2 cellular contexts compared by ENCODE assay signal in the genomic region with DNA sequence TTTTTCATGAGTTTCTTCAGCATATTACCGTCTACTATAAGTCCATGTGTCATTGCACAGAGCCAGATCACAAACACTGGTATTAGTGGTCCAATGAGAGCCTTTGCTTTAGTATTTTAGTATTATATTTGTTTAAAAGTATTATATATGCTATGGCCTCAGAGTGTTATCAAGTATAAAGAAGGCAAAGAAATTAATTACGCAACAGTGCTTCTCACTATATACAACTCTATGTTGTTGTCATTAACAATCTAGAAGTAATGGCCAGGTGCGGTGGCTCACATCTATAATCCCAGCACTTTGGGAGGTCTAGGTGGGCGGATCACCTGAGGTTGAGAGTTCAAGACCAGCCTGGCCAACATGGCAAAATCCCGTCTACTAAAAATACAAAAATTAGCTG.
TF ChIP-seq lines count a peak whose summit lies in the region.

No MANE protein-coding gene starts in this region.

TF ChIP-seq in HepG2, 621 proteins besides CTCF, POLR2A, EP300 and RAD21:
- TF ChIP-seq, protein P1, sequence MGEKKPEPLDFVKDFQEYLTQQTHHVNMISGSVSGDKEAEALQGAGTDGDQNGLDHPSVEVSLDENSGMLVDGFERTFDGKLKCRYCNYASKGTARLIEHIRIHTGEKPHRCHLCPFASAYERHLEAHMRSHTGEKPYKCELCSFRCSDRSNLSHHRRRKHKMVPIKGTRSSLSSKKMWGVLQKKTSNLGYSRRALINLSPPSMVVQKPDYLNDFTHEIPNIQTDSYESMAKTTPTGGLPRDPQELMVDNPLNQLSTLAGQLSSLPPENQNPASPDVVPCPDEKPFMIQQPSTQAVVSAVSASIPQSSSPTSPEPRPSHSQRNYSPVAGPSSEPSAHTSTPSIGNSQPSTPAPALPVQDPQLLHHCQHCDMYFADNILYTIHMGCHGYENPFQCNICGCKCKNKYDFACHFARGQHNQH (CRISPR knock-in tag; IDR thresholded peaks at IDR 0.05), result no peak
- TF ChIP-seq CEBPB (IDR thresholded peaks at IDR 0.05; ENCODE audit: borderline replicate concordance, low read depth, low read length), result peak; percentile 68; the same call in 1 of the 2 replicates

TF ChIP-seq in H1, 55 proteins besides CTCF, POLR2A, EP300 and RAD21:
- TF ChIP-seq JUN (IDR thresholded peaks at IDR 0.05; ENCODE audit: low read depth, low read length) (no peak), CEBPB (IDR thresholded peaks at IDR 0.05; ENCODE audit: low read depth, low read length) (peak; percentile 46; the same call in 1 of the 2 replicates), RXRA (IDR thresholded peaks at IDR 0.05; ENCODE audit: insufficient read depth, low read depth, low read length) (no peak), EGR1 (IDR thresholded peaks at IDR 0.05; ENCODE audit: borderline replicate concordance, low read depth, low read length) (no peak), SUZ12 (IDR thresholded peaks at IDR 0.05; ENCODE audit: low read length) (no peak), RNF2 (IDR thresholded peaks at IDR 0.05; ENCODE audit: borderline replicate concordance, low read depth, low read length, missing control alignments, poor library complexity, severe bottlenecking) (no peak), SIX5 (IDR thresholded peaks at IDR 0.05; ENCODE audit: low read depth, low read length) (no peak)
- TF ChIP-seq, protein P2, sequence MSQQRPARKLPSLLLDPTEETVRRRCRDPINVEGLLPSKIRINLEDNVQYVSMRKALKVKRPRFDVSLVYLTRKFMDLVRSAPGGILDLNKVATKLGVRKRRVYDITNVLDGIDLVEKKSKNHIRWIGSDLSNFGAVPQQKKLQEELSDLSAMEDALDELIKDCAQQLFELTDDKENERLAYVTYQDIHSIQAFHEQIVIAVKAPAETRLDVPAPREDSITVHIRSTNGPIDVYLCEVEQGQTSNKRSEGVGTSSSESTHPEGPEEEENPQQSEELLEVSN (IDR thresholded peaks at IDR 0.05), result no peak
TF ChIP-seq in H1: peak in this region for 1.
